In genomic region chr17:16122697-16123434, GRCh38 we compare ENCODE assay signal across 17 cellular contexts.
A peak's percentile ranks its signal among the peaks of the same experiment; 100 is the strongest.
DNase-seq lines count a peak whose midpoint lies in the region; ATAC-seq and TF ChIP-seq lines count a peak whose summit lies in the region.
"Had no signal": no experiment of that assay in that cellular context is flagged by ENCODE, and none has a peak within 500 bp of the region (broad histone marks: within the 10 kb centered on the region; RNA-seq: fewer than 3 reads in every experiment).

No MANE protein-coding gene starts in this region.

- H3K36me3 ChIP-seq in cardiac muscle cell = peaks cover 44% of the 10 kb centered on the region
- H3K36me3 ChIP-seq in uterus = no peaks in the 10 kb centered on the region

- CTCF ChIA-PET in WTC11 (lab: Charles Lee) = no interaction called here

- H3K9me3 ChIP-seq in cardiac muscle cell (ENCODE audit: low read depth) (no peaks in the 10 kb centered on the region), uterus (no peaks in the 10 kb centered on the region)
- H3K9me3 ChIP-seq: HAP-1, MG63 had no signal

- H3K9me3 Mint-ChIP-seq in WTC11 = peaks cover 4% of the 10 kb centered on the region
- no peaks in the 10 kb centered on the region for H3K9me3 Mint-ChIP-seq in activated T-helper 1 cell treated with anti-CD3 and anti-CD28 coated beads, Interleukin-12 subunit alpha, Interleukin-12 subunit beta, Interleukin-2, Interleukin-4 antibody, amounts not matched to agents 30 ng/mL and 10 ng/mL and 1 ng/mL, durations not matched to agents 14 hours and 24 hours and 36 hours

- no peaks in the 10 kb centered on the region for H3K27me3 Mint-ChIP-seq in WTC11 (ENCODE audit: low read depth)
- H3K27me3 Mint-ChIP-seq in activated T-helper 1 cell treated with anti-CD3 and anti-CD28 coated beads, Interleukin-12 subunit alpha, Interleukin-12 subunit beta, Interleukin-2, Interleukin-4 antibody, amounts not matched to agents 30 ng/mL and 10 ng/mL and 1 ng/mL, durations not matched to agents 14 hours and 24 hours and 36 hours (ENCODE audit: insufficient read depth) = no peaks in the 10 kb centered on the region

- ATAC-seq in left ventricle myocardium superior (no peak), WTC11 (no peak)
- ATAC-seq: sciatic nerve had no signal

- H3K4me3 Mint-ChIP-seq in WTC11 = no peak overlapping the region
- no peak overlapping the region for H3K4me3 Mint-ChIP-seq in activated T-helper 1 cell treated with anti-CD3 and anti-CD28 coated beads, Interleukin-12 subunit alpha, Interleukin-12 subunit beta, Interleukin-2, Interleukin-4 antibody, amounts not matched to agents 30 ng/mL and 10 ng/mL and 1 ng/mL, durations not matched to agents 14 hours and 24 hours and 36 hours

- H3K27ac ChIP-seq in cardiac muscle cell = peak overlapping the region; percentile 33
- peak overlapping the region; percentile 26 to 67 for H3K27ac ChIP-seq in uterus

- no peak overlapping the region for H3K4me3 ChIP-seq in cardiac muscle cell
- no peak overlapping the region for H3K4me3 ChIP-seq in uterus
- H3K4me3 ChIP-seq: HAP-1, MG63 had no signal

- no peaks in the 10 kb centered on the region for H3K4me1 Mint-ChIP-seq in WTC11
- no peaks in the 10 kb centered on the region for H3K4me1 Mint-ChIP-seq in activated T-helper 1 cell treated with anti-CD3 and anti-CD28 coated beads, Interleukin-12 subunit alpha, Interleukin-12 subunit beta, Interleukin-2, Interleukin-4 antibody, amounts not matched to agents 30 ng/mL and 10 ng/mL and 1 ng/mL, durations not matched to agents 14 hours and 24 hours and 36 hours (ENCODE audit: low read depth)

- TF ChIP-seq CTCF in cardiac muscle cell (IDR thresholded peaks at IDR 0.05; ENCODE audit: low read depth, low read length) (no peak), WTC11 (IDR thresholded peaks at IDR 0.05) (no peak), uterus (IDR thresholded peaks at IDR 0.05) (no peak)

- POLR2A ChIA-PET in WTC11 (lab: Charles Lee) = no interaction called here

- no peak for TF ChIP-seq POLR2A in uterus (IDR thresholded peaks at IDR 0.05)

- DNase-seq in cardiac muscle cell (ENCODE audit: low read depth in 1 of 2, low spot score in 1 of 2) (no peak), left ventricle myocardium superior (no peak), WTC11 (ENCODE audit: low spot score) (no peak), iris pigment epithelial cell (ENCODE audit: low read depth) (peak; percentile 27), uterus (no peak)
- no peak for DNase-seq in activated T-helper 1 cell treated with anti-CD3 and anti-CD28 coated beads, Interleukin-12 subunit alpha, Interleukin-12 subunit beta, Interleukin-2, Interleukin-4 antibody, amounts not matched to agents 30 ng/mL and 10 ng/mL and 1 ng/mL, durations not matched to agents 14 hours and 24 hours and 36 hours (ENCODE audit: low spot score)
- DNase-seq in stimulated activated CD4-positive, alpha-beta T cell treated with anti-CD3 and anti-CD28 coated beads, Interleukin-2, amount 100 ng/mL, for 48 hours = no peak
- no peak for DNase-seq in stimulated activated CD4-positive, alpha-beta T cell treated with anti-CD3 and anti-CD28 coated beads, Interleukin-15, amount 100 ng/mL, for 24 hours
- DNase-seq: cerebellar nuclear complex, left cardiac atrium, MG63, NCI-H1694 treated with DMSO at 0.1 percent for 48 hours, NCI-H446 treated with DMSO at 0.1 percent for 48 hours, occipital lobe, SIG-M5 had no signal

- H3K4me1 ChIP-seq in cardiac muscle cell (ENCODE audit: low read depth) = no peaks in the 10 kb centered on the region
- no peaks in the 10 kb centered on the region for H3K4me1 ChIP-seq in uterus

- H3K36me3 Mint-ChIP-seq in WTC11 = peaks cover 36% of the 10 kb centered on the region
- H3K36me3 Mint-ChIP-seq in activated T-helper 1 cell treated with anti-CD3 and anti-CD28 coated beads, Interleukin-12 subunit alpha, Interleukin-12 subunit beta, Interleukin-2, Interleukin-4 antibody, amounts not matched to agents 30 ng/mL and 10 ng/mL and 1 ng/mL, durations not matched to agents 14 hours and 24 hours and 36 hours (ENCODE audit: low read depth) = peaks cover 43% of the 10 kb centered on the region

- H3K27me3 ChIP-seq in cardiac muscle cell (no peaks in the 10 kb centered on the region), uterus (no peaks in the 10 kb centered on the region)
- H3K27me3 ChIP-seq: MG63 had no signal

- H3K27ac Mint-ChIP-seq in WTC11 = peak overlapping the region; percentile 28
- no peak overlapping the region for H3K27ac Mint-ChIP-seq in activated T-helper 1 cell treated with anti-CD3 and anti-CD28 coated beads, Interleukin-12 subunit alpha, Interleukin-12 subunit beta, Interleukin-2, Interleukin-4 antibody, amounts not matched to agents 30 ng/mL and 10 ng/mL and 1 ng/mL, durations not matched to agents 14 hours and 24 hours and 36 hours

- intact Hi-C loops in left ventricle myocardium superior (cut with micrococcal nuclease) = no loop called here
- intact Hi-C loops in uterus (cut with DNase I; ENCODE audit: low total_unique reads) = no loop called here
- intact Hi-C loops in activated T-helper 1 cell treated with anti-CD3 and anti-CD28 coated beads, Interleukin-12 subunit alpha, Interleukin-12 subunit beta, Interleukin-2, Interleukin-4 antibody, amounts not matched to agents 30 ng/mL and 10 ng/mL and 1 ng/mL, durations not matched to agents 14 hours and 24 hours and 36 hours (cut with micrococcal nuclease) = no loop called here

TF ChIP-seq in WTC11, 78 proteins besides CTCF, POLR2A, EP300 and RAD21 (continues in another document):
- TF ChIP-seq KAT7 (CRISPR knock-in tag; IDR thresholded peaks at IDR 0.05; ENCODE audit: borderline replicate concordance) (no peak), CREM (CRISPR knock-in tag; IDR thresholded peaks at IDR 0.05) (no peak), ARID4B (CRISPR knock-in tag; IDR thresholded peaks at IDR 0.05; ENCODE audit: borderline replicate concordance) (no peak), ZNF425 (CRISPR knock-in tag; conservative IDR thresholded peaks at IDR 0.05) (no peak), OVOL2 (CRISPR knock-in tag; IDR thresholded peaks at IDR 0.05; ENCODE audit: borderline replicate concordance) (no peak), HMGA2 (CRISPR knock-in tag; IDR thresholded peaks at IDR 0.05) (no peak), JAZF1 (CRISPR knock-in tag; IDR thresholded peaks at IDR 0.05) (no peak), MLX (CRISPR knock-in tag; IDR thresholded peaks at IDR 0.05) (no peak), SMAD3 (CRISPR knock-in tag; IDR thresholded peaks at IDR 0.05; ENCODE audit: borderline replicate concordance) (no peak)
